26 cellular contexts compared by ENCODE assay signal in genomic region chr4:182884046-182884445, GRCh38.
"Had no signal": no experiment of that assay in that cellular context is flagged by ENCODE, and none has a peak within 500 bp of the region (broad histone marks: within the 10 kb centered on the region; RNA-seq: fewer than 3 reads in every experiment).

No MANE protein-coding gene starts in this region.

- FAIRE-seq: RCC 7860 had no signal

- DNase-seq: activated CD4-positive, alpha-beta T cell treated with anti-CD3 and anti-CD28 coated beads, Interleukin-2, amount 10 ng/mL, durations not matched to agents 24 days and 14 days; activated CD4-positive, alpha-beta T cell treated with anti-CD3 and anti-CD28 coated beads, Interleukin-2, amount 50 U/mL, for 48 hours; activated CD4-positive, CD25-positive, alpha-beta regulatory T cell treated with anti-CD3 and anti-CD28 coated beads, Interleukin-2, amount 50 U/mL, for 72 hours; activated CD8-positive, alpha-beta memory T cell treated with anti-CD3 and anti-CD28 coated beads for 24 hours; activated effector memory CD4-positive, alpha-beta T cell treated with anti-CD3 and anti-CD28 coated beads, Interleukin-2, amount 50 U/mL, for 16 hours; activated naive CD4-positive, alpha-beta T cell treated with Interleukin-2 at 50 U/mL for 16 hours; activated naive CD8-positive, alpha-beta T cell treated with anti-CD3 and anti-CD28 coated beads, Interleukin-2, amount 50 U/mL, for 24 hours; activated T-cell treated with anti-CD3 and anti-CD28 coated beads, Interleukin-2, amount 50 U/mL, for 4 hours; amygdala; KG1; NCI-H1048; NCI-H1417 treated with DMSO at 0.1 percent for 48 hours; NCI-H1694; NCI-H2029; NCI-H2107; NCI-H2171 treated with DMSO at 0.1 percent for 48 hours; NCI-H226; NCI-H526; NCI-H82; PC-3; SIG-M5; T-helper 17 cell; T-helper 9 cell had no signal

- ATAC-seq: activated naive CD4-positive, alpha-beta T cell treated with anti-CD3 and anti-CD28 coated beads, Interleukin-2, amount 50 U/mL, for 72 hours; activated naive CD8-positive, alpha-beta T cell treated with anti-CD3 and anti-CD28 coated beads, Interleukin-2, amount 50 U/mL, for 24 hours; activated T-cell treated with anti-CD3 and anti-CD28 coated beads, Interleukin-2, amount 50 U/mL, for 4 hours; PC-3; T-helper 17 cell; WTC11 had no signal
